In the genomic region with DNA sequence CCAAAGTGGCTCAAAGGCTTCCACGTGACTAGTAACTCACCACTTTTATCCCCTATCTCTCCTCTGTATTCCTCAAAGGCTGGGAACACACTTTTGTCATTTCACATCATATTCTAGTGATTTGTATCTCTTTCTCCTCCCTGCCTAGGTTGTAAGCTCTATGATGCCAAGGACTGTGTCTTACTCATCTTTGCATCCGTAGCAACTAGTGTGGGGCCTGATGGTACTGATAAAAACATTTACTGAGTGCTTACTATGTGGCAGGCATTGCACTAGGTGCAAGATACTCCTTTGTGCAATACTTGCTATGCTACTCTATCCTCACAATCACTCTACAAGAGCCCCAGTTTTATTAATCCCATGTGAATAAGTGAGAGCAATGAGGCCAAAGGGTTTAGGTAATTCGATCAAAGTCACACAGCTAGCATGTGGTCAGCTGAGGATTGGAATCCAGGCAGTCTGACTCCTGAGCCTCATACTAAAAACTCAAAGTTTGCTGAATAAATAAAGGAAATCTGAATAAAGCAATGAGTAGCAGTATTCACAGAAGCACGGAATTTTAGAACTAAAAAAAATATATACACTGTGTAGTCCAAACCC, we compare ENCODE assay signal across 22 cellular contexts.
DNase-seq lines count a peak whose midpoint lies in the region; ATAC-seq and TF ChIP-seq lines count a peak whose summit lies in the region.
"Had no signal": no experiment of that assay in that cellular context is flagged by ENCODE, and none has a peak within 500 bp of the region (broad histone marks: within the 10 kb centered on the region; RNA-seq: fewer than 3 reads in every experiment).

No MANE protein-coding gene starts in this region.

- H3K9me3 ChIP-seq in CD4-positive, alpha-beta memory T cell (ENCODE audit: control insufficient read depth in 1 of 2, low read length in 2 of 2) = no peaks in the 10 kb centered on the region
- H3K9me3 ChIP-seq in gastrocnemius medialis (no peaks in the 10 kb centered on the region), Caco-2 (no peaks in the 10 kb centered on the region)
- H3K9me3 ChIP-seq: A549, BE2C had no signal

- in situ Hi-C loops in gastrocnemius medialis (cut with MboI; ENCODE audit: low sequenced_read_pairs in 4 of 4) = no loop called here

- DNase-seq in CD4-positive, alpha-beta memory T cell = no peak
- DNase-seq in T-cell (no peak), fibroblast of mammary gland (ENCODE audit: low read depth) (peak; percentile 32), gastrocnemius medialis (no peak), glomerular visceral epithelial cell (ENCODE audit: extremely low spot score) (no peak), Caco-2 (no peak), NCI-H345 treated with DMSO at 0.1 percent for 48 hours (lab: John Stamatoyannopoulos, UW; ENCODE audit: unreplicated experiment) (no peak)
- DNase-seq: BE2C, COR-L47, DMS 273 treated with DMSO at 0.1 percent for 48 hours, DMS79 treated with DMSO at 0.1 percent for 48 hours, Karpas-422, NCI-H1694, NCI-H2081 treated with DMSO at 0.1 percent for 48 hours, NCI-H2171 treated with DMSO at 0.1 percent for 48 hours, NCI-H446 treated with DMSO at 0.1 percent for 48 hours, NCI-H526 treated with DMSO at 0.1 percent for 48 hours, SHP77 treated with DMSO at 0.1 percent for 48 hours had no signal

- no TSS peak for BruUV-seq in Caco-2 (replicated peaks; lab: Mats Ljungman, UMichigan)

- H3K9me3 Mint-ChIP-seq in CD4-positive, alpha-beta memory T cell = no peaks in the 10 kb centered on the region
- H3K9me3 Mint-ChIP-seq in T-cell = no peaks in the 10 kb centered on the region
- no peaks in the 10 kb centered on the region for H3K9me3 Mint-ChIP-seq in Caco-2 (ENCODE audit: unreplicated experiment)
- H3K9me3 Mint-ChIP-seq: IgD-negative memory B cell had no signal

- peak overlapping the region; percentile 17 to 98 (median 76) for H3K27ac Mint-ChIP-seq in CD4-positive, alpha-beta memory T cell
- peak overlapping the region; percentile 29 to 84 for H3K27ac Mint-ChIP-seq in T-cell
- no peak overlapping the region for H3K27ac Mint-ChIP-seq in Caco-2 (ENCODE audit: unreplicated experiment)

- peaks cover 41 to 80% (median 57%) of the 10 kb centered on the region in 4 donors for H3K4me1 Mint-ChIP-seq in CD4-positive, alpha-beta memory T cell
- peaks cover 30 to 56% (median 42%) of the 10 kb centered on the region in 3 donors for H3K4me1 Mint-ChIP-seq in T-cell
- H3K4me1 Mint-ChIP-seq in Caco-2 (ENCODE audit: low read depth, unreplicated experiment) = no peaks in the 10 kb centered on the region
- H3K4me1 Mint-ChIP-seq: IgD-negative memory B cell had no signal

- peaks cover 57% of the 10 kb centered on the region for H3K4me1 ChIP-seq in CD4-positive, alpha-beta memory T cell (ENCODE audit: insufficient read depth, low read length)
- H3K4me1 ChIP-seq in gastrocnemius medialis (peaks cover 24 to 28% of the 10 kb centered on the region in 2 donors), Caco-2 (no peaks in the 10 kb centered on the region)
- H3K4me1 ChIP-seq: A549 had no signal

- peak overlapping the region in 1 of 8 donors; percentile 64 for H3K4me3 Mint-ChIP-seq in CD4-positive, alpha-beta memory T cell
- H3K4me3 Mint-ChIP-seq in T-cell = no peak overlapping the region
- no peak overlapping the region for H3K4me3 Mint-ChIP-seq in Caco-2 (ENCODE audit: unreplicated experiment)
- H3K4me3 Mint-ChIP-seq: IgD-negative memory B cell had no signal

- TF ChIP-seq POLR2A in gastrocnemius medialis (IDR thresholded peaks at IDR 0.05) = no peak

- no peaks in the 10 kb centered on the region for H3K36me3 ChIP-seq in CD4-positive, alpha-beta memory T cell (ENCODE audit: insufficient read depth, low read length)
- H3K36me3 ChIP-seq in gastrocnemius medialis (no peaks in the 10 kb centered on the region), Caco-2 (ENCODE audit: control insufficient read depth, insufficient read depth, low read length) (no peaks in the 10 kb centered on the region)
- H3K36me3 ChIP-seq: BE2C had no signal

- intact Hi-C loops in CD4-positive, alpha-beta memory T cell (cut with micrococcal nuclease) = no loop called here
- intact Hi-C loops in gastrocnemius medialis (cut with DNase I; ENCODE audit: low total_unique reads) (no loop called here), Caco-2 (cut with micrococcal nuclease; ENCODE audit: unreplicated experiment) (no loop called here)

- no peak overlapping the region for H3K27ac ChIP-seq in CD4-positive, alpha-beta memory T cell (ENCODE audit: low read depth, low read length)
- H3K27ac ChIP-seq in gastrocnemius medialis = peak overlapping the region in 1 of 4 donors; percentile 72
- H3K27ac ChIP-seq: A549, RWPE1, SK-N-MC had no signal

- TF ChIP-seq CTCF in fibroblast of mammary gland (conservative IDR thresholded peaks at IDR 0.05; ENCODE audit: control insufficient read depth, insufficient read depth, low read depth, low read length) (no peak), gastrocnemius medialis (IDR thresholded peaks at IDR 0.05 in 4 of 5, conservative IDR thresholded peaks at IDR 0.05 in 1 of 5) (no peak), Caco-2 (IDR thresholded peaks at IDR 0.05; ENCODE audit: insufficient read depth in 1 of 2, low read depth in 1 of 2, low read length in 1 of 2, severe bottlenecking in 1 of 2, unreplicated experiment in 1 of 2) (no peak)

- H3K27me3 ChIP-seq in CD4-positive, alpha-beta memory T cell (ENCODE audit: insufficient read depth, low read length) = no peaks in the 10 kb centered on the region
- H3K27me3 ChIP-seq in gastrocnemius medialis = no peaks in the 10 kb centered on the region
- peaks cover 1% of the 10 kb centered on the region; the same call in 1 of the 2 replicates for H3K27me3 ChIP-seq in Caco-2 (replicated peaks; ENCODE audit: control insufficient read depth, insufficient read depth, low read length)
- H3K27me3 ChIP-seq: BE2C had no signal

- no peak overlapping the region for H3K4me3 ChIP-seq in CD4-positive, alpha-beta memory T cell (ENCODE audit: low read length in 2 of 2)
- H3K4me3 ChIP-seq in fibroblast of mammary gland (ENCODE audit: control insufficient read depth, low read depth, low read length) (no peak overlapping the region), gastrocnemius medialis (no peak overlapping the region), Caco-2 (ENCODE audit: low read depth, low read length) (no peak overlapping the region)
- H3K4me3 ChIP-seq: A549, SK-N-MC had no signal

- POLR2A ChIA-PET in CD4-positive, alpha-beta memory T cell (lab: Charles Lee; ENCODE audit: partially characterized antibody) = interaction anchor here (0.6 to 5.2 kb wide), 6 partner anchors 10 to 234 kb away, joined by 3 to 42 read pairs (median 4); no protein-coding TSS in a partner anchor
- POLR2A ChIA-PET in T-cell (lab: Charles Lee) (no interaction called here), Caco-2 (lab: Charles Lee) (no interaction called here)

- ATAC-seq in T-cell (replicated peaks in 1 of 4) (no peak), gastrocnemius medialis (peak; percentile 48 to 73)
- ATAC-seq: A549 had no signal

- no peaks in the 10 kb centered on the region for H3K27me3 Mint-ChIP-seq in CD4-positive, alpha-beta memory T cell
- H3K27me3 Mint-ChIP-seq in T-cell = no peaks in the 10 kb centered on the region
- H3K27me3 Mint-ChIP-seq in Caco-2 (ENCODE audit: insufficient read depth, unreplicated experiment) = peaks cover 14% of the 10 kb centered on the region

- CTCF ChIA-PET in CD4-positive, alpha-beta memory T cell (lab: Charles Lee; ENCODE audit: partially characterized antibody) = interaction anchor here (1.7 kb wide), 1 partner anchor 42 kb away, joined by 5 read pairs; no protein-coding TSS in a partner anchor
- CTCF ChIA-PET in T-cell (lab: Charles Lee) = interaction anchor here in 1 of 2 donors (0.6 kb wide), 1 partner anchor 12 kb away, joined by 3 read pairs; no protein-coding TSS in a partner anchor
- CTCF ChIA-PET in Caco-2 (lab: Charles Lee) = no interaction called here

- H3K36me3 Mint-ChIP-seq in CD4-positive, alpha-beta memory T cell = peaks cover 0 to 3% of the 10 kb centered on the region in 2 donors
- no peaks in the 10 kb centered on the region for H3K36me3 Mint-ChIP-seq in T-cell
- no peaks in the 10 kb centered on the region for H3K36me3 Mint-ChIP-seq in Caco-2 (ENCODE audit: insufficient read depth, unreplicated experiment)
- H3K36me3 Mint-ChIP-seq: IgD-negative memory B cell had no signal

Comparison
In these comparisons a context has a peak if more than half of its experiments do, and no peak if none do; other contexts are left out.
1. ATAC-seq: peak in gastrocnemius medialis (2 of 2); none in T-cell (0 of 4).